In the genomic region with DNA sequence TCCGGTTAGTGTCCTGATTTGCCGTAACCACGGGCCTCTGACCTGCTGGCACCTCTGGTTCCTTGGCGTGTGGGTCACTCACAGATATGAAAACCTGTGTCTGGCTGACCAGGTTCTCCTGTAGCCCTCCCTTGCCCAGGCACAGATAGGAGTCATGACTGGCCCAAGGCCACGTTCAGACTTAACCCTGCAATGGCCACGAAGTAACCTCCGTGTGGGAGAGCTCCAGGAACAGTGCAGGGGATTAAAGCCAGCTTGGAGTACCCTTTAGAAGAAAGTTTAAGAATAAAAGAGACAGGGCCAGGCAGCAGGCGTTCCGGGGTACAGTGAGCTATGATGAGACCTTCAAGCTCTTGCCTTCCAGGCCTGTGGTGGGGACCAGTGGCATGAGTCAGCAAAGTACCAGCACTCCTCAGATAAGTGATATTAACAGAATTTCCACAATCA, we compare ENCODE assay signal across 12 cellular contexts. TPM values are rescaled to one million over a fixed set of nuclear protein-coding genes. Genes with fewer than 3 reads are reported as not detected.
DNase-seq lines count a peak whose midpoint lies in the region; ATAC-seq and TF ChIP-seq lines count a peak whose summit lies in the region.
"Had no signal": no experiment of that assay in that cellular context is flagged by ENCODE, and none has a peak within 500 bp of the region (broad histone marks: within the 10 kb centered on the region; RNA-seq: fewer than 3 reads in every experiment).

No MANE protein-coding gene starts in this region.

- H3K27ac ChIP-seq in 22Rv1 (peak overlapping the region; percentile 10; the same call in 1 of the 2 replicates), H9 (ENCODE audit: insufficient read length, low read depth, low read length) (no peak overlapping the region), caudate nucleus (ENCODE audit: low read depth, low read length) (peak overlapping the region; percentile 68), mesodermal cell (ENCODE audit: low read depth, low read length, severe bottlenecking) (peak overlapping the region; percentile 29)

- no peak overlapping the region for H3K23ac ChIP-seq in H9 (ENCODE audit: insufficient read length, low read depth, low read length)

- H2BK5ac ChIP-seq in H9 (ENCODE audit: insufficient read length, low read length), result no peak overlapping the region

- no peak for ATAC-seq in HG02588 (IDR thresholded peaks at IDR 0.05; ENCODE audit: unreplicated experiment)
- no peak for ATAC-seq in HG02610 (IDR thresholded peaks at IDR 0.05; ENCODE audit: unreplicated experiment)
- no peak for ATAC-seq in GM19397 (IDR thresholded peaks at IDR 0.05; ENCODE audit: unreplicated experiment)
- ATAC-seq: left colon had no signal

- no peak overlapping the region; the same call in 1 of the 2 replicates for H3K14ac ChIP-seq in H9 (ENCODE audit: insufficient read depth, low read length)

- no peaks in the 10 kb centered on the region for H4K20me1 ChIP-seq in H9 (ENCODE audit: control insufficient read depth, insufficient read depth, insufficient read length)

- H3K56ac ChIP-seq in H9 (ENCODE audit: insufficient read length, low read depth, low read length), result no peak overlapping the region

- peak overlapping the region in 2 of 3 experiments; percentile 40 to 74; a peak in 2 of 7 replicates for H3K27ac Mint-ChIP-seq in H9
- H3K27ac Mint-ChIP-seq: activated T-helper 1 cell treated with anti-CD3 and anti-CD28 coated beads, Interleukin-12 subunit alpha, Interleukin-12 subunit beta, Interleukin-2, Interleukin-4 antibody, amounts not matched to agents 30 ng/mL and 10 ng/mL and 1 ng/mL, durations not matched to agents 14 hours and 24 hours and 36 hours had no signal

- no peak overlapping the region for H2BK20ac ChIP-seq in H9 (ENCODE audit: low read depth, low read length, poor library complexity, severe bottlenecking)

- DNase-seq in H9 (no peak), caudate nucleus (lab: John Stamatoyannopoulos, UW) (no peak), midbrain (lab: John Stamatoyannopoulos, UW) (no peak)
- DNase-seq: cerebellar nuclear complex, foreskin melanocyte, left colon had no signal

- no peaks in the 10 kb centered on the region; the same call in 1 of the 2 replicates for H3K27me3 Mint-ChIP-seq in H9 (ENCODE audit: low read depth)

- H3K9ac ChIP-seq in H9 (ENCODE audit: extremely low read depth, insufficient read length, low read length), result no peak overlapping the region

- TF ChIP-seq CTCF in 22Rv1 (IDR thresholded peaks at IDR 0.05) (no peak), H9 (conservative IDR thresholded peaks at IDR 0.05) (no peak)

- no peak overlapping the region for H2BK120ac ChIP-seq in H9 (ENCODE audit: low read depth, low read length, poor library complexity, severe bottlenecking)

- no peaks in the 10 kb centered on the region for H3K9me3 Mint-ChIP-seq in H9
- H3K9me3 Mint-ChIP-seq: activated T-helper 1 cell treated with anti-CD3 and anti-CD28 coated beads, Interleukin-12 subunit alpha, Interleukin-12 subunit beta, Interleukin-2, Interleukin-4 antibody, amounts not matched to agents 30 ng/mL and 10 ng/mL and 1 ng/mL, durations not matched to agents 14 hours and 24 hours and 36 hours had no signal

- H3K27me3 ChIP-seq in H9 (ENCODE audit: insufficient read depth, low read length), result no peaks in the 10 kb centered on the region

- H3K4ac ChIP-seq in H9 (ENCODE audit: low read depth, low read length), result no peak overlapping the region

- peaks cover 34 to 37% of the 10 kb centered on the region in 2 experiments for H3K4me1 Mint-ChIP-seq in H9

- H3K9me3 ChIP-seq in H9 (ENCODE audit: control insufficient read depth, low read depth, low read length) (no peaks in the 10 kb centered on the region), mesodermal cell (ENCODE audit: control insufficient read depth, low read length) (no peaks in the 10 kb centered on the region)

- H3K36me3 ChIP-seq in mesodermal cell (ENCODE audit: control insufficient read depth, insufficient read depth, low read length), result peaks cover 98% of the 10 kb centered on the region

- H3K18ac ChIP-seq in H9 (ENCODE audit: insufficient read length, low read depth, low read length), result no peak overlapping the region

- no peak overlapping the region for H2AK5ac ChIP-seq in H9 (ENCODE audit: insufficient read length, low read length)

- H2BK15ac ChIP-seq in H9 (ENCODE audit: low read depth, low read length), result no peak overlapping the region

- H3K4me3 ChIP-seq in mesodermal cell (ENCODE audit: extremely low read depth, insufficient read depth, low read length, poor library complexity, severe bottlenecking), result no peak overlapping the region

- H3T11ph ChIP-seq in H9 (ENCODE audit: low read length), result no peak overlapping the region

- H3K23me2 ChIP-seq in H9 (ENCODE audit: insufficient read length, low read depth, low read length, poor library complexity, severe bottlenecking), result no peaks in the 10 kb centered on the region

- H3K4me3 Mint-ChIP-seq in H9, result no peak overlapping the region
- H3K4me3 Mint-ChIP-seq: activated T-helper 1 cell treated with anti-CD3 and anti-CD28 coated beads, Interleukin-12 subunit alpha, Interleukin-12 subunit beta, Interleukin-2, Interleukin-4 antibody, amounts not matched to agents 30 ng/mL and 10 ng/mL and 1 ng/mL, durations not matched to agents 14 hours and 24 hours and 36 hours had no signal

- H3K36me3 Mint-ChIP-seq in H9 (ENCODE audit: insufficient read depth in 1 of 3, low read depth in 3 of 3), result peaks cover 69 to 89% (median 87%) of the 10 kb centered on the region in 3 experiments

- H3K79me1 ChIP-seq in H9 (ENCODE audit: insufficient read depth, low read depth, low read length, poor library complexity, severe bottlenecking), result no peaks in the 10 kb centered on the region

- no peak overlapping the region for H2BK12ac ChIP-seq in H9 (ENCODE audit: insufficient read length, low read depth, low read length)

- no peak overlapping the region for H4K8ac ChIP-seq in H9 (replicated peaks; ENCODE audit: insufficient read length, low read depth, low read length)

- H4K5ac ChIP-seq in H9 (ENCODE audit: insufficient read length, low read depth, low read length), result no peak overlapping the region

- H4K91ac ChIP-seq in H9 (ENCODE audit: insufficient read length, low read depth, low read length), result no peak overlapping the region

- H3K79me2 ChIP-seq in H9 (ENCODE audit: insufficient read depth, low read length), result no peaks in the 10 kb centered on the region

- no peak overlapping the region for H2AFZ ChIP-seq in H9 (ENCODE audit: low read length)

- H3K4me2 ChIP-seq in H9 (ENCODE audit: insufficient read depth, insufficient read length, low read length), result no peak overlapping the region

- H3K4me1 ChIP-seq in H9 (ENCODE audit: insufficient read depth, low read length) (peaks cover 16% of the 10 kb centered on the region), mesodermal cell (ENCODE audit: control insufficient read depth, insufficient read depth, low read length, poor library complexity, severe bottlenecking) (peaks cover 34% of the 10 kb centered on the region)

- WGBS in H9 (ENCODE audit: extremely low coverage, insufficient read length, low lambda C conversion rate), result no CpG with 5 or more reads among the region's 9 CpGs
- 84% methylated on average over 9 of the region's 9 CpGs for WGBS in mesodermal cell (ENCODE audit: insufficient coverage in 2 of 2), 2 experiments

RNA-seq across cellular contexts. Expression of a gene that starts 25.5 kb away (rescaled TPM):
- 47.3 and 49.5 TPM in 2 replicates for total RNA-seq in H9 (2021)
- polyA plus RNA-seq in mesodermal cell (2013, experiment 1 of 2), result 28.9 TPM
- polyA plus RNA-seq in mesodermal cell (2013, experiment 2 of 2), result 26.7 TPM

RNA-seq across cellular contexts. Expression of a gene that starts 25.6 kb away (rescaled TPM):
- total RNA-seq in H9 (2021), result 43.7 and 44.3 TPM in 2 replicates
- polyA plus RNA-seq in mesodermal cell (2013, experiment 1 of 2), result 39.8 TPM
- polyA plus RNA-seq in mesodermal cell (2013, experiment 2 of 2), result 22.5 TPM
